ENCODE assay signal across 1 cellular context in genomic region chr14:94555991-94556390, GRCh38.
TF ChIP-seq lines count a peak whose summit lies in the region.

No MANE protein-coding gene starts in this region.

TF ChIP-seq in SK-N-SH, 30 proteins besides CTCF, POLR2A, EP300 and RAD21 (continued from another document):
- TF ChIP-seq USF1 (IDR thresholded peaks at IDR 0.05; ENCODE audit: borderline replicate concordance, low read depth) (no peak), ZBTB33 (IDR thresholded peaks at IDR 0.05; ENCODE audit: borderline replicate concordance, low read depth) (no peak), NRF1 (IDR thresholded peaks at IDR 0.05; ENCODE audit: low read depth, low read length) (no peak), CHD2 (IDR thresholded peaks at IDR 0.05; ENCODE audit: low read length, partially characterized antibody) (no peak), TEAD4 (IDR thresholded peaks at IDR 0.05; ENCODE audit: borderline replicate concordance, insufficient read depth) (no peak), RFX5 (IDR thresholded peaks at IDR 0.05; ENCODE audit: low read length) (no peak), SMC3 (IDR thresholded peaks at IDR 0.05; ENCODE audit: low read depth, low read length) (no peak)
